In the genomic region with DNA sequence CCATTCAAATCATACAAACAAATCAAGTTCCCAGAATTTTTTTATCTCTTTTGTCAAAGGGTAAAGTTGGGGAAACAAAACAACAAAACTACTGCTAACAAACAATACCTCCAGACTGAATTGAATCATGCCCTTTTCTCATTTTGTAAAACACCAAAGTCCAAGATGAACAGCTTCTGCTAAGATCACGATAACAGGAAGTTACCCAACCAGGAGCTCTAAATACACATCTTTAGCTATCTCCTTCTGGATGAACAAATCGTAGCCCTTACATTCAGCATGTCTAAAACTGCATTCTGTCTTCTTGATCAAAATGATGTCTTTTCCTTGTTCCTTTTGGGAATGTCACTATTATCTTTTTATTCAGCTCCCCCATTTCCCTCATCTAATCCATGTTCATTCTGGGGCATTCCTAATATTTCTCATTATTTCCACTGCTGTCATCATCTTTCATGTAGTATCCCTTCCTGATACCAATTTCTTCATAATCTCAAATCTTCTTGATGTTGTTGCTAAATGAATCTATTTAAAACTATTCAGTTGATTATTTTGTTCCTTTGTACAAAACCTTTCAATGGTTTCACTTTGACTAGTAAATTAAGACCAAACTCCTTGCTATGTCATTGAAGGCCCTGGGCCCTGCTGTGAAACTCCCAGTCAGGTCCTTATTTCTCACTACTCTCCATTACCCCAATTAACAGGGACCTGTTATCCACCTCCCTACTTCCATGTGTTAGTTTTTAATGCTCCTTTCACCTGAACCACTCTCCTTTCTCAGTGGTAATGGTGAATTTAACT, we compare ENCODE assay signal across 17 cellular contexts.
DNase-seq lines count a peak whose midpoint lies in the region; ATAC-seq lines count a peak whose summit lies in the region.
"Had no signal": no experiment of that assay in that cellular context is flagged by ENCODE, and none has a peak within 500 bp of the region (broad histone marks: within the 10 kb centered on the region; RNA-seq: fewer than 3 reads in every experiment).

No MANE protein-coding gene starts in this region.

- H3K4me1 ChIP-seq in aorta (ENCODE audit: control insufficient read depth in 1 of 2, insufficient read depth in 2 of 2, low read length in 2 of 2) = no peaks in the 10 kb centered on the region
- peaks cover 8% of the 10 kb centered on the region for H3K4me1 ChIP-seq in mesenchymal stem cell (ENCODE audit: control insufficient read depth, insufficient read depth, low read depth, low read length)

- no peak overlapping the region for H3K9ac ChIP-seq in mesenchymal stem cell (ENCODE audit: low read length)

- H3K4me2 ChIP-seq in mesenchymal stem cell (ENCODE audit: low read length, poor library complexity, severe bottlenecking) = no peak overlapping the region

- no peak overlapping the region for H2AFZ ChIP-seq in mesenchymal stem cell (ENCODE audit: low read depth, low read length)

- no peak overlapping the region for H2BK5ac ChIP-seq in mesenchymal stem cell (ENCODE audit: low read depth, low read length, poor library complexity, severe bottlenecking)

- no peak overlapping the region for H2BK120ac ChIP-seq in mesenchymal stem cell (ENCODE audit: low read depth, low read length)

- H3K4me3 ChIP-seq in aorta (ENCODE audit: low read length in 2 of 2) (no peak overlapping the region), mesenchymal stem cell (ENCODE audit: insufficient read depth in 1 of 2, low read depth in 1 of 2, low read length in 2 of 2) (no peak overlapping the region)
- H3K4me3 ChIP-seq: skin epidermis had no signal

- DNase-seq in GDM1 (lab: John Stamatoyannopoulos, UW) (peak; percentile 7), NCI-H2171 treated with DMSO at 0.1 percent for 48 hours (lab: John Stamatoyannopoulos, UW) (no peak), kidney tubule cell (ENCODE audit: low spot score) (no peak), aorta (no peak), mesenchymal stem cell (no peak)
- DNase-seq: activated CD4-positive, alpha-beta T cell treated with anti-CD3 and anti-CD28 coated beads, Interleukin-2, amount 50 U/mL, for 1 hour; activated T-cell treated with anti-CD3 and anti-CD28 coated beads, Interleukin-2, amount 50 U/mL, for 1 hour; amniotic stem cell; Calu3; KG1; NCI-H1694; stimulated activated naive CD8-positive, alpha-beta T cell treated with anti-CD3 and anti-CD28 coated beads, Interleukin-15, amount 100 ng/mL, for 72 hours had no signal

- no peak overlapping the region for H3K4ac ChIP-seq in mesenchymal stem cell (ENCODE audit: low read depth in 1 of 2, low read length in 2 of 2)

- intact Hi-C loops in aorta (cut with DNase I) = no loop called here

- no peaks in the 10 kb centered on the region for H3K9me3 ChIP-seq in aorta (ENCODE audit: control insufficient read depth, low read length)
- H3K9me3 ChIP-seq in mesenchymal stem cell (ENCODE audit: control insufficient read depth, low read length) = no peaks in the 10 kb centered on the region

- no peak overlapping the region for H2BK12ac ChIP-seq in mesenchymal stem cell (ENCODE audit: low read length in 2 of 2)

- H3K27ac ChIP-seq in angular gyrus (ENCODE audit: low read depth, low read length) = peak overlapping the region; percentile 32
- peak overlapping the region in 1 of 2 donors; percentile 22 for H3K27ac ChIP-seq in aorta (ENCODE audit: low read depth in 1 of 2, low read length in 2 of 2)
- no peak overlapping the region for H3K27ac ChIP-seq in mesenchymal stem cell (ENCODE audit: low read length, poor library complexity, severe bottlenecking)
- H3K27ac ChIP-seq: RWPE1, skin epidermis had no signal

- peaks cover 2% of the 10 kb centered on the region for H3K79me1 ChIP-seq in mesenchymal stem cell (replicated peaks; ENCODE audit: low read length, poor library complexity, severe bottlenecking)

- no peak overlapping the region for H4K91ac ChIP-seq in mesenchymal stem cell (ENCODE audit: low read length)

- H3K18ac ChIP-seq in mesenchymal stem cell (ENCODE audit: low read depth in 1 of 2, low read length in 2 of 2) = no peak overlapping the region

- no peak overlapping the region for H4K8ac ChIP-seq in mesenchymal stem cell (ENCODE audit: low read length)

- WGBS in aorta, 2 donors = 85 to 88% methylated on average over 2 of the region's 2 CpGs
- WGBS in mesenchymal stem cell = 89% methylated on average over 2 of the region's 2 CpGs

- H2BK15ac ChIP-seq in mesenchymal stem cell (ENCODE audit: low read depth, poor library complexity, severe bottlenecking) = no peak overlapping the region

- H3K36me3 ChIP-seq in aorta (ENCODE audit: control insufficient read depth in 1 of 2, insufficient read depth in 2 of 2, low read length in 1 of 2) (peaks cover 2% of the 10 kb centered on the region in 2 donors), mesenchymal stem cell (ENCODE audit: control insufficient read depth in 1 of 2, insufficient read depth in 2 of 2, low read depth in 1 of 2, low read length in 2 of 2) (no peaks in the 10 kb centered on the region)

- no peak overlapping the region for H3K14ac ChIP-seq in mesenchymal stem cell (ENCODE audit: low read length in 2 of 2)

- H3K27me3 ChIP-seq in aorta (ENCODE audit: control insufficient read depth in 1 of 2, insufficient read depth in 2 of 2, low read length in 1 of 2) (no peaks in the 10 kb centered on the region), mesenchymal stem cell (ENCODE audit: control insufficient read depth in 1 of 2, insufficient read depth in 1 of 2, low read length in 2 of 2) (no peaks in the 10 kb centered on the region)

- no peak overlapping the region for H3K23ac ChIP-seq in mesenchymal stem cell (ENCODE audit: low read length in 2 of 2)

- ATAC-seq in GM21367 (IDR thresholded peaks at IDR 0.05; ENCODE audit: unreplicated experiment) = peak; percentile 23
- ATAC-seq in HG03575 (IDR thresholded peaks at IDR 0.05; ENCODE audit: extremely low read depth, insufficient number of reproducible peaks, low FRiP score, unreplicated experiment) = peak; percentile 29
- ATAC-seq in aorta (ENCODE audit: low FRiP score) = no peak
- ATAC-seq: stimulated activated naive CD8-positive, alpha-beta T cell treated with anti-CD3 and anti-CD28 coated beads, Interleukin-15, amount 100 ng/mL, for 72 hours had no signal

- H2AK5ac ChIP-seq in mesenchymal stem cell (ENCODE audit: low read length, severe bottlenecking) = no peak overlapping the region
